30 cellular contexts compared by ENCODE assay signal in the genomic region with DNA sequence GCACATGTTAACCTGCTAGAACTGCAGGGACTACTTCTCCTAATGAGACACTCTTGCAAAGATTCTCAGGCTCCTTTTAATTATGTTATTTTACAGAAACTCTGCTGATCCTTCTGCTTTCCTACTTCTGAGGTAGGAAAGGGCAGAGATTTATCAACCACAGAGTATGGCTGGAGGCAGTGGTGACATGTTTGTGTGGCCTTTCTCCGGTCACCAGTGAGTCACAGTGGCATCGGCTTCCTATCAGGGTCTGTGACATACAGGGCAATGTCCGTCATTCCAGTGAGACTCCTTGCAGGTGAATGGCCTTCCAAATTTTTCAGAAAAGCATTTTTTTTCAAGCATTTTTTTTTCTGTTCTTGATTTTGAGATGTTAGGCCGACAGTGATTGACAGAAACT.
"Had no signal": no experiment of that assay in that cellular context is flagged by ENCODE, and none has a peak within 500 bp of the region (broad histone marks: within the 10 kb centered on the region; RNA-seq: fewer than 3 reads in every experiment).

No MANE protein-coding gene starts in this region.

- H3K4me1 ChIP-seq: ascending aorta had no signal

- ATAC-seq: activated CD4-positive, alpha-beta T cell treated with anti-CD3 and anti-CD28 coated beads for 36 hours; activated CD4-positive, CD25-positive, alpha-beta regulatory T cell treated with anti-CD3 and anti-CD28 coated beads, Interleukin-2, amount 50 U/mL, for 24 hours; activated CD8-positive, alpha-beta memory T cell treated with anti-CD3 and anti-CD28 coated beads, Interleukin-2, amount 10 ng/mL, durations not matched to agents 7 days and 5 days; activated CD8-positive, alpha-beta T cell treated with anti-CD3 and anti-CD28 coated beads, Interleukin-2, amount 10 ng/mL, durations not matched to agents 7 days and 5 days; activated naive CD8-positive, alpha-beta T cell treated with anti-CD3 and anti-CD28 coated beads, Interleukin-2, amount 50 U/mL, for 24 hours; T-cell had no signal

- H3K27me3 ChIP-seq: ascending aorta, cardiac muscle cell had no signal

- H3K36me3 ChIP-seq: ascending aorta, cardiac muscle cell, WERI-Rb-1 had no signal

- H3K9me3 ChIP-seq: ascending aorta had no signal

- H3K4me3 ChIP-seq: ascending aorta, cardiac muscle cell had no signal

- H3K27ac ChIP-seq: ascending aorta, cardiac muscle cell, WERI-Rb-1 had no signal

- DNase-seq: activated CD4-positive, alpha-beta memory T cell treated with anti-CD3 and anti-CD28 coated beads, Interleukin-2, amount 10 ng/mL, durations not matched to agents 7 days and 5 days; activated CD4-positive, alpha-beta T cell treated with anti-CD3 and anti-CD28 coated beads for 1 hour; activated CD4-positive, alpha-beta T cell treated with anti-CD3 and anti-CD28 coated beads for 36 hours; activated CD4-positive, alpha-beta T cell treated with anti-CD3 and anti-CD28 coated beads for 48 hours; activated CD4-positive, alpha-beta T cell treated with anti-CD3 and anti-CD28 coated beads, Interleukin-2, amount 10 ng/mL, durations not matched to agents 7 days and 5 days; activated CD4-positive, alpha-beta T cell treated with anti-CD3 and anti-CD28 coated beads, Interleukin-2, amount 50 U/mL, for 48 hours; activated CD4-positive, CD25-positive, alpha-beta regulatory T cell; activated CD8-positive, alpha-beta memory T cell treated with anti-CD3 and anti-CD28 coated beads for 24 hours; activated CD8-positive, alpha-beta memory T cell treated with anti-CD3 and anti-CD28 coated beads, Interleukin-2, amount 10 ng/mL, durations not matched to agents 7 days and 5 days; activated CD8-positive, alpha-beta memory T cell treated with anti-CD3 and anti-CD28 coated beads, Interleukin-2, amount 50 U/mL, for 48 hours; activated CD8-positive, alpha-beta T cell treated with anti-CD3 and anti-CD28 coated beads, Interleukin-2, amount 10 ng/mL, durations not matched to agents 7 days and 5 days; activated effector memory CD4-positive, alpha-beta T cell treated with Interleukin-2 at 50 U/mL for 16 hours; activated gamma-delta T cell; activated naive CD4-positive, alpha-beta T cell treated with anti-CD3 and anti-CD28 coated beads, Interleukin-2, amount 10 ng/mL, durations not matched to agents 7 days and 5 days; activated naive CD4-positive, alpha-beta T cell treated with Interleukin-2 at 50 U/mL for 16 hours; activated naive CD8-positive, alpha-beta T cell treated with anti-CD3 and anti-CD28 coated beads, Interleukin-2, amount 10 ng/mL, durations not matched to agents 7 days and 5 days; activated naive CD8-positive, alpha-beta T cell treated with anti-CD3 and anti-CD28 coated beads, Interleukin-2, amount 50 U/mL, for 24 hours; activated T-cell treated with anti-CD3 and anti-CD28 coated beads, Interleukin-2, amount 50 U/mL, for 24 hours; activated T-cell treated with anti-CD3 and anti-CD28 coated beads, Interleukin-2, amount 50 U/mL, for 48 hours; amygdala; anterior cingulate cortex; caudate nucleus; cerebellar nuclear complex; T-cell; T-helper 2 cell; T-helper 9 cell; WERI-Rb-1 had no signal
